Comparison of ENCODE assay signal across 8 cellular contexts in genomic region chr11:95698939-95699562, GRCh38.
A peak's percentile ranks its signal among the peaks of the same experiment; 100 is the strongest.
DNase-seq lines count a peak whose midpoint lies in the region; ATAC-seq and TF ChIP-seq lines count a peak whose summit lies in the region.

No MANE protein-coding gene starts in this region.

- DNase-seq in CD4-positive, alpha-beta memory T cell: no peak
- DNase-seq in NCI-H460 (ENCODE audit: extremely low read depth, low read depth): peak; percentile 71
- DNase-seq in central memory CD8-positive, alpha-beta T cell (ENCODE audit: low spot score in 2 of 2): no peak
- DNase-seq in natural killer cell treated with Interleukin-12 subunit alpha and Interleukin-12 subunit beta and Interleukin-15 and Interleukin-18, amount 100 ng/mL, for 72 hours (ENCODE audit: low spot score): no peak
- DNase-seq in H4 (ENCODE audit: low spot score): no peak
- DNase-seq in NCI-H2107 treated with DMSO at 0.1 percent for 48 hours (lab: John Stamatoyannopoulos, UW; ENCODE audit: unreplicated experiment): no peak
- DNase-seq in thyroid gland: no peak

- H3K4me1 ChIP-seq in CD4-positive, alpha-beta memory T cell (ENCODE audit: insufficient read depth, low read length): peaks cover 72% of the 10 kb centered on the region
- no peaks in the 10 kb centered on the region for H3K4me1 ChIP-seq in thyroid gland

- CTCF ChIA-PET in CD4-positive, alpha-beta memory T cell (lab: Charles Lee; ENCODE audit: partially characterized antibody): interaction anchor here (0.9 to 4.4 kb wide), 9 partner anchors 8 to 632 kb away, joined by 4 to 33 read pairs (median 6); partner anchors contain the start of genes SESN3 and SRSF8

- H3K4me3 ChIP-seq in CD4-positive, alpha-beta memory T cell (ENCODE audit: low read length in 2 of 2): no peak overlapping the region
- no peak overlapping the region for H3K4me3 ChIP-seq in thyroid gland (replicated peaks in 1 of 3)

- POLR2A ChIA-PET in CD4-positive, alpha-beta memory T cell (lab: Charles Lee; ENCODE audit: partially characterized antibody): interaction anchor here (0.8 to 21.6 kb wide), 18 partner anchors 7 to 631 kb away, joined by 3 to 241 read pairs (median 5); partner anchors contain the start of genes ENDOD1, SESN3 and SRSF8

- no peak for TF ChIP-seq POLR2A in thyroid gland (IDR thresholded peaks at IDR 0.05)

- peaks cover 38 to 66% (median 54%) of the 10 kb centered on the region in 4 donors for H3K4me1 Mint-ChIP-seq in CD4-positive, alpha-beta memory T cell
- peaks cover 26% of the 10 kb centered on the region for H3K4me1 Mint-ChIP-seq in central memory CD8-positive, alpha-beta T cell
- H3K4me1 Mint-ChIP-seq in natural killer cell treated with Interleukin-12 subunit alpha and Interleukin-12 subunit beta and Interleukin-15 and Interleukin-18, amount 100 ng/mL, for 72 hours (ENCODE audit: low read depth in 2 of 2): peaks cover 22 to 43% of the 10 kb centered on the region in 2 donors

- H3K27ac ChIP-seq in CD4-positive, alpha-beta memory T cell (ENCODE audit: low read depth, low read length): peak overlapping the region; percentile 65
- no peak overlapping the region for H3K27ac ChIP-seq in thyroid gland

- intact Hi-C loops in CD4-positive, alpha-beta memory T cell (cut with micrococcal nuclease): loop anchor here (1.0 kb wide), 1 partner anchor 10 kb away; no protein-coding TSS in a partner anchor
- intact Hi-C loops in thyroid gland (cut with DNase I): no loop called here

- peak overlapping the region in 7 of 8 donors; percentile 52 to 88 (median 77) for H3K4me3 Mint-ChIP-seq in CD4-positive, alpha-beta memory T cell
- H3K4me3 Mint-ChIP-seq in central memory CD8-positive, alpha-beta T cell: no peak overlapping the region
- peak overlapping the region; percentile 89 for H3K4me3 Mint-ChIP-seq in natural killer cell treated with Interleukin-12 subunit alpha and Interleukin-12 subunit beta and Interleukin-15 and Interleukin-18, amount 100 ng/mL, for 72 hours

- H3K27me3 ChIP-seq in CD4-positive, alpha-beta memory T cell (ENCODE audit: insufficient read depth, low read length): no peaks in the 10 kb centered on the region
- H3K27me3 ChIP-seq in thyroid gland: no peaks in the 10 kb centered on the region

- H3K9me3 Mint-ChIP-seq in CD4-positive, alpha-beta memory T cell: peaks cover 0 to 11% (median 7%) of the 10 kb centered on the region in 8 donors
- H3K9me3 Mint-ChIP-seq in central memory CD8-positive, alpha-beta T cell: no peaks in the 10 kb centered on the region
- no peaks in the 10 kb centered on the region for H3K9me3 Mint-ChIP-seq in natural killer cell treated with Interleukin-12 subunit alpha and Interleukin-12 subunit beta and Interleukin-15 and Interleukin-18, amount 100 ng/mL, for 72 hours

- H3K27ac Mint-ChIP-seq in CD4-positive, alpha-beta memory T cell: peak overlapping the region; percentile 90 to 97 (median 96)
- peak overlapping the region; percentile 89 for H3K27ac Mint-ChIP-seq in central memory CD8-positive, alpha-beta T cell (ENCODE audit: low read depth)
- peak overlapping the region; percentile 82 to 87 for H3K27ac Mint-ChIP-seq in natural killer cell treated with Interleukin-12 subunit alpha and Interleukin-12 subunit beta and Interleukin-15 and Interleukin-18, amount 100 ng/mL, for 72 hours

- H3K27me3 Mint-ChIP-seq in CD4-positive, alpha-beta memory T cell: no peaks in the 10 kb centered on the region
- H3K27me3 Mint-ChIP-seq in central memory CD8-positive, alpha-beta T cell: no peaks in the 10 kb centered on the region
- H3K27me3 Mint-ChIP-seq in natural killer cell treated with Interleukin-12 subunit alpha and Interleukin-12 subunit beta and Interleukin-15 and Interleukin-18, amount 100 ng/mL, for 72 hours: no peaks in the 10 kb centered on the region

- WGBS in thyroid gland, 2 donors: 84 to 85% methylated on average over 2 of the region's 2 CpGs

- ATAC-seq in central memory CD8-positive, alpha-beta T cell (replicated peaks; ENCODE audit: extremely low read depth, poor library complexity, severe bottlenecking): no peak
- ATAC-seq in natural killer cell treated with Interleukin-12 subunit alpha and Interleukin-12 subunit beta and Interleukin-15 and Interleukin-18, amount 100 ng/mL, for 72 hours: no peak
- no peak for ATAC-seq in GM18867 (IDR thresholded peaks at IDR 0.05; ENCODE audit: unreplicated experiment)

- no peak for TF ChIP-seq CTCF in thyroid gland (IDR thresholded peaks at IDR 0.05)

- peaks cover 1 to 4% of the 10 kb centered on the region in 2 donors for H3K36me3 Mint-ChIP-seq in CD4-positive, alpha-beta memory T cell
- H3K36me3 Mint-ChIP-seq in central memory CD8-positive, alpha-beta T cell (ENCODE audit: insufficient read depth): peaks cover 2% of the 10 kb centered on the region
- no peaks in the 10 kb centered on the region for H3K36me3 Mint-ChIP-seq in natural killer cell treated with Interleukin-12 subunit alpha and Interleukin-12 subunit beta and Interleukin-15 and Interleukin-18, amount 100 ng/mL, for 72 hours

- H3K9me3 ChIP-seq in CD4-positive, alpha-beta memory T cell (ENCODE audit: control insufficient read depth in 1 of 2, low read length in 2 of 2): peaks cover 0 to 7% of the 10 kb centered on the region in 2 donors
- no peaks in the 10 kb centered on the region for H3K9me3 ChIP-seq in thyroid gland

- no peaks in the 10 kb centered on the region for H3K36me3 ChIP-seq in CD4-positive, alpha-beta memory T cell (ENCODE audit: insufficient read depth, low read length)
- no peaks in the 10 kb centered on the region for H3K36me3 ChIP-seq in thyroid gland
